ENCODE assay signal across 27 cellular contexts in the genomic region with DNA sequence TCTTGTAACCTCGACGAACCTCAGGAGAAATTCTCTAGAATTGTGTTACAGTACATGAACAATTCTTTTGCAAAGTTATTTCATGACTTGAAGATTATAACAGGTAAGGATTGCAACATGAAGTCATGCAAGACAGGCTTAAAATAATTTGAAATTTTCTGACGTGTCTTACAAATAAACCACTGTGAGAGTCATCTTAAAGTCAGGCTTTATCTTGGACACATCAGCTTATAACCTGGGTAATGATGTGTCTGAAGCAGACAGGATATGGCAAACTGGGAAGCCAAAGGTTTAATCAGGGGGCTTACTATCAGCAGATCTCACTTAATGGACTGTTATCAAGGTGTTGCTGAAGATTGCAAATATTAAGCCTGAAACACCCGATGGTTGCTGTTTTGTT.
DNase-seq lines count a peak whose midpoint lies in the region; ATAC-seq, FAIRE-seq and TF ChIP-seq lines count a peak whose summit lies in the region.
"Had no signal": no experiment of that assay in that cellular context is flagged by ENCODE, and none has a peak within 500 bp of the region (broad histone marks: within the 10 kb centered on the region; RNA-seq: fewer than 3 reads in every experiment).

No MANE protein-coding gene starts in this region.

- H3K27ac Mint-ChIP-seq in CD4-positive, alpha-beta memory T cell = no peak overlapping the region
- H3K27ac Mint-ChIP-seq: activated CD4-positive, alpha-beta memory T cell treated with anti-CD3 and anti-CD28 coated beads for 36 hours; activated T-cell treated with anti-CD3 and anti-CD28 coated beads, Interleukin-2, amount 50 U/mL, for 72 hours; endodermal cell; immature natural killer cell had no signal

- peaks cover 0 to 3% (median 1%) of the 10 kb centered on the region in 4 donors for H3K4me1 Mint-ChIP-seq in CD4-positive, alpha-beta memory T cell
- H3K4me1 Mint-ChIP-seq: immature natural killer cell had no signal

- TF ChIP-seq CTCF in mammary epithelial cell (conservative IDR thresholded peaks at IDR 0.05 in 1 of 2, IDR thresholded peaks at IDR 0.05 in 1 of 2; ENCODE audit: extremely low read depth in 1 of 2, insufficient read depth in 1 of 2, low read depth in 1 of 2, low read length in 2 of 2) (no peak), keratinocyte (optimal IDR thresholded peaks at IDR 0.05 in 1 of 3, IDR thresholded peaks at IDR 0.05 in 1 of 3, conservative IDR thresholded peaks at IDR 0.05 in 1 of 3; ENCODE audit: extremely low read depth in 1 of 3, insufficient read depth in 2 of 3, low read length in 3 of 3) (no peak), transverse colon (IDR thresholded peaks at IDR 0.05) (no peak)

- H3K4me2 ChIP-seq in mammary epithelial cell (ENCODE audit: insufficient read depth, low read depth, low read length) (no peak overlapping the region), keratinocyte (ENCODE audit: control insufficient read depth, extremely low read depth, insufficient read depth, low read depth, low read length) (peak overlapping the region; percentile 64)

- peak overlapping the region; percentile 71 for H2AFZ ChIP-seq in mammary epithelial cell (ENCODE audit: low read depth, low read length)
- H2AFZ ChIP-seq in keratinocyte (ENCODE audit: control insufficient read depth, low read length) = peak overlapping the region; percentile 58

- no peaks in the 10 kb centered on the region for H3K27me3 ChIP-seq in mammary epithelial cell (ENCODE audit: insufficient read depth, low read length)
- H3K27me3 ChIP-seq in keratinocyte (ENCODE audit: control insufficient read depth, extremely low read depth, insufficient read depth, low read length) = no peaks in the 10 kb centered on the region
- H3K27me3 ChIP-seq in transverse colon = no peaks in the 10 kb centered on the region
- no peaks in the 10 kb centered on the region for H3K27me3 ChIP-seq in CD4-positive, alpha-beta memory T cell (ENCODE audit: insufficient read depth, low read length)
- H3K27me3 ChIP-seq: body of pancreas, uterus had no signal

- DNase-seq in M059J (ENCODE audit: low read depth) (peak; percentile 15), mammary epithelial cell (peak; percentile 77), keratinocyte (ENCODE audit: low read depth, low spot score) (no peak), transverse colon (no peak), iPS-NIHi7 (ENCODE audit: extremely low spot score) (no peak)
- DNase-seq in CD4-positive, alpha-beta memory T cell = no peak
- DNase-seq: activated CD4-positive, alpha-beta memory T cell treated with anti-CD3 and anti-CD28 coated beads for 36 hours; activated CD4-positive, alpha-beta T cell treated with anti-CD3 and anti-CD28 coated beads for 1 hour; activated naive CD4-positive, alpha-beta T cell treated with Interleukin-2 at 50 U/mL for 16 hours; activated T-cell treated with anti-CD3 and anti-CD28 coated beads, Interleukin-2, amount 50 U/mL, for 72 hours; body of pancreas; dermis blood vessel endothelial cell; endodermal cell; GOT3; hypothalamus; immature natural killer cell; KG1; left colon; NCI-H1417; NCI-H2029; NCI-H524 treated with DMSO at 0.1 percent for 48 hours; NK-92 treated with Interleukin-12 subunit alpha and Interleukin-12 subunit beta, amount 100 ng/mL, for 24 hours; SHP77; stimulated activated naive CD4-positive, alpha-beta T cell; uterus had no signal

- H3K4me3 ChIP-seq in mammary epithelial cell (replicated peaks in 1 of 3; ENCODE audit: insufficient read depth in 1 of 3, low read depth in 2 of 3, low read length in 3 of 3) = no peak overlapping the region
- H3K4me3 ChIP-seq in keratinocyte (ENCODE audit: control insufficient read depth in 2 of 3, extremely low read depth in 1 of 3, insufficient read depth in 2 of 3, low read depth in 1 of 3, low read length in 3 of 3) = no peak overlapping the region
- no peak overlapping the region for H3K4me3 ChIP-seq in transverse colon
- H3K4me3 ChIP-seq in CD4-positive, alpha-beta memory T cell (ENCODE audit: low read length in 2 of 2) = no peak overlapping the region
- H3K4me3 ChIP-seq: body of pancreas, uterus had no signal

- no peak overlapping the region for H3K4me3 Mint-ChIP-seq in CD4-positive, alpha-beta memory T cell
- H3K4me3 Mint-ChIP-seq: activated CD4-positive, alpha-beta memory T cell treated with anti-CD3 and anti-CD28 coated beads for 36 hours; activated T-cell treated with anti-CD3 and anti-CD28 coated beads, Interleukin-2, amount 50 U/mL, for 72 hours; endodermal cell; immature natural killer cell had no signal

- H3K27me3 Mint-ChIP-seq in CD4-positive, alpha-beta memory T cell = peaks cover 0 to 3% of the 10 kb centered on the region in 2 donors
- H3K27me3 Mint-ChIP-seq: activated CD4-positive, alpha-beta memory T cell treated with anti-CD3 and anti-CD28 coated beads for 36 hours had no signal

- dilution Hi-C loops in mammary epithelial cell (cut with HindIII; ENCODE audit: low sequenced_read_pairs) (no loop called here), keratinocyte (cut with MboI; ENCODE audit: extremely low pct_ligation_motif_present, low sequenced_read_pairs) (no loop called here)

- ATAC-seq in GM21737 (IDR thresholded peaks at IDR 0.05; ENCODE audit: unreplicated experiment) = no peak
- ATAC-seq: activated T-cell treated with anti-CD3 and anti-CD28 coated beads, Interleukin-2, amount 50 U/mL, for 72 hours; body of pancreas had no signal

- TF ChIP-seq EP300 in transverse colon (IDR thresholded peaks at IDR 0.05; ENCODE audit: low read depth) = no peak

- in situ Hi-C loops in mammary epithelial cell (cut with MboI; ENCODE audit: low sequenced_read_pairs in 2 of 2) (no loop called here), transverse colon (cut with MboI; ENCODE audit: low pct_ligation_motif_present in 1 of 4, low pct_unique_long_range_greater_than_20kb in 1 of 4, low sequenced_read_pairs in 3 of 4) (loop anchor here in 1 of 4 donors (25.0 kb wide), 1 partner anchor 404 kb away; the partner anchor contains the start of gene KLF5)

- peak overlapping the region; percentile 57 for H3K9ac ChIP-seq in mammary epithelial cell (ENCODE audit: insufficient read depth, low read length)
- H3K9ac ChIP-seq in keratinocyte (ENCODE audit: control insufficient read depth, extremely low read depth, insufficient read depth, low read length) = peak overlapping the region; percentile 63

- H3K27ac ChIP-seq in mammary epithelial cell (ENCODE audit: insufficient read depth, low read depth, low read length) = peak overlapping the region; percentile 94
- peak overlapping the region; percentile 99 for H3K27ac ChIP-seq in keratinocyte (ENCODE audit: control insufficient read depth, insufficient read depth, low read length)
- H3K27ac ChIP-seq in transverse colon = peak overlapping the region; percentile 72 to 84 (median 82)
- no peak overlapping the region for H3K27ac ChIP-seq in CD4-positive, alpha-beta memory T cell (ENCODE audit: low read depth, low read length)
- H3K27ac ChIP-seq: body of pancreas, uterus had no signal

- H3K36me3 ChIP-seq in mammary epithelial cell (ENCODE audit: insufficient read depth, low read length) = no peaks in the 10 kb centered on the region
- H3K36me3 ChIP-seq in keratinocyte (ENCODE audit: control insufficient read depth in 2 of 2, extremely low read depth in 1 of 2, insufficient read depth in 2 of 2, low read length in 2 of 2) = no peaks in the 10 kb centered on the region
- H3K36me3 ChIP-seq in transverse colon = no peaks in the 10 kb centered on the region
- no peaks in the 10 kb centered on the region for H3K36me3 ChIP-seq in CD4-positive, alpha-beta memory T cell (ENCODE audit: insufficient read depth, low read length)
- H3K36me3 ChIP-seq: uterus had no signal

- BruUV-seq in mammary epithelial cell (replicated peaks; lab: Mats Ljungman, UMichigan) = no TSS peak

- POLR2A ChIA-PET in CD4-positive, alpha-beta memory T cell (lab: Charles Lee; ENCODE audit: partially characterized antibody) = no interaction called here

- no peak for TF ChIP-seq POLR2A in transverse colon (IDR thresholded peaks at IDR 0.05)

- H3K9me3 ChIP-seq in mammary epithelial cell (replicated peaks; ENCODE audit: insufficient read depth, low read length) (no peaks in the 10 kb centered on the region), keratinocyte (ENCODE audit: control insufficient read depth, low read depth, low read length) (no peaks in the 10 kb centered on the region), transverse colon (no peaks in the 10 kb centered on the region)
- H3K9me3 ChIP-seq in CD4-positive, alpha-beta memory T cell (ENCODE audit: control insufficient read depth in 1 of 2, low read length in 2 of 2) = no peaks in the 10 kb centered on the region
- H3K9me3 ChIP-seq: body of pancreas, uterus had no signal

- H3K9me3 Mint-ChIP-seq in CD4-positive, alpha-beta memory T cell = peaks cover 0 to 5% (median 0%) of the 10 kb centered on the region in 8 donors
- H3K9me3 Mint-ChIP-seq: activated CD4-positive, alpha-beta memory T cell treated with anti-CD3 and anti-CD28 coated beads for 36 hours; activated T-cell treated with anti-CD3 and anti-CD28 coated beads, Interleukin-2, amount 50 U/mL, for 72 hours; endodermal cell had no signal

- no peaks in the 10 kb centered on the region for H3K9me1 ChIP-seq in keratinocyte (ENCODE audit: control insufficient read depth, extremely low read depth, insufficient read depth, low read length)

- no peaks in the 10 kb centered on the region for H3K79me2 ChIP-seq in mammary epithelial cell (ENCODE audit: insufficient read depth, low read length)
- no peaks in the 10 kb centered on the region for H3K79me2 ChIP-seq in keratinocyte (ENCODE audit: control insufficient read depth, insufficient read depth, low read length)

- CTCF ChIA-PET in mammary epithelial cell (lab: Charles Lee; ENCODE audit: low non-redundant PET) = no interaction called here
- CTCF ChIA-PET in CD4-positive, alpha-beta memory T cell (lab: Charles Lee; ENCODE audit: partially characterized antibody) = interaction anchor here (0.5 kb wide), 1 partner anchor 287 kb away, joined by 3 read pairs; no protein-coding TSS in a partner anchor

- intact Hi-C loops in mammary epithelial cell (cut with micrococcal nuclease) (loop anchor here (2.0 to 5.0 kb wide), 3 partner anchors 46 to 241 kb away; no protein-coding TSS in a partner anchor), transverse colon (cut with DNase I; ENCODE audit: low total_unique reads) (no loop called here)
- intact Hi-C loops in CD4-positive, alpha-beta memory T cell (cut with micrococcal nuclease) = no loop called here

- WGBS in mammary epithelial cell (ENCODE audit: low coverage, missing lambda C conversion rate) = 78% methylated on average over 4 of the region's 4 CpGs
- 80 to 89% methylated on average over 3 to 4 of the region's 4 CpGs for WGBS in transverse colon (ENCODE audit: low coverage in 1 of 2), 2 donors

- H3K4me1 ChIP-seq in mammary epithelial cell (ENCODE audit: insufficient read depth, low read length) (peaks cover 31% of the 10 kb centered on the region), keratinocyte (ENCODE audit: control insufficient read depth, extremely low read depth, insufficient read depth, low read length) (peaks cover 33% of the 10 kb centered on the region), transverse colon (peaks cover 0 to 21% (median 11%) of the 10 kb centered on the region in 4 donors)
- H3K4me1 ChIP-seq in CD4-positive, alpha-beta memory T cell (ENCODE audit: insufficient read depth, low read length) = no peaks in the 10 kb centered on the region
- H3K4me1 ChIP-seq: body of pancreas, uterus had no signal

- H4K20me1 ChIP-seq in mammary epithelial cell (ENCODE audit: insufficient read depth, low read length) (no peaks in the 10 kb centered on the region), keratinocyte (ENCODE audit: control insufficient read depth, extremely low read depth, insufficient read depth, low read length) (no peaks in the 10 kb centered on the region)

- no peaks in the 10 kb centered on the region for H3K36me3 Mint-ChIP-seq in CD4-positive, alpha-beta memory T cell
- H3K36me3 Mint-ChIP-seq: activated CD4-positive, alpha-beta memory T cell treated with anti-CD3 and anti-CD28 coated beads for 36 hours; immature natural killer cell had no signal

- FAIRE-seq in keratinocyte (lab: Jason Lieb, UNC) = peak; percentile 83
- FAIRE-seq: G401.6 had no signal

Comparison
In these comparisons a context has a peak if more than half of its experiments do, and no peak if none do; other contexts are left out.
1. DNase-seq: peak in M059J (single experiment) and mammary epithelial cell (single experiment); none in keratinocyte (single experiment), transverse colon (single experiment), CD4-positive, alpha-beta memory T cell (0 of 5) and iPS-NIHi7 (single experiment).